In the genomic region with DNA sequence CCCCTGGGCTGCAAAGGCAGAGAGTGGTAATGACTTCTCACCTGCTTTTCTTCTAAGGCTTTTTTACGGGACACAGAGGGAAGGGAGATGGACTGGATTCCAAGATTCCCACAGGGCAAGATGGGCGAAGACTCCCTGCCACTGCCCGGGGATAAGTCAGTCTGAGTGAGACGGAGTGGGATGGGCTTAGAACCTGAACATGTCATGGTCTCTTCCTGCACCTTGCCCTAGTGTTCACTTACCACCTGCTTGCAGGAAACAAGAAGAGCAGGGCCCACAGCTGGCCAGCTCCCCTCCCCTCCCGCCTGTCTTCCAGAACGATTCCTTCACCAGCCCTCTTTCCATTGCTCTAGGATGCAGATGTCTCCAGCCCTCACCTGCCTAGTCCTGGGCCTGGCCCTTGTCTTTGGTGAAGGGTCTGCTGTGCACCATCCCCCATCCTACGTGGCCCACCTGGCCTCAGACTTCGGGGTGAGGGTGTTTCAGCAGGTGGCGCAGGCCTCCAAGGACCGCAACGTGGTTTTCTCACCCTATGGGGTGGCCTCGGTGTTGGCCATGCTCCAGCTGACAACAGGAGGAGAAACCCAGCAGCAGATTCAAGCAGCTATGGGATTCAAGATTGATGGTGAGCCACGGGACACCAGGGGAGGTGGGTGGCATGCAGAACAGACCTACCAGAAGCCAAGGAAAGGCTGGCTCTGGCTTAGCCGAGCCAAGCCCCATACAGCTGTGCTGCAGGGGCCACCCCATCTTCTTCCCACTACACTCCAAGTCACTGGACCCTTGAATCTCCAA, we compare ENCODE assay signal across 2 cellular contexts.
TF ChIP-seq lines count a peak whose summit lies in the region.

No MANE protein-coding gene starts in this region.

TF ChIP-seq in HEK293, 187 proteins besides CTCF, POLR2A, EP300 and RAD21:
- TF ChIP-seq, protein P1, sequence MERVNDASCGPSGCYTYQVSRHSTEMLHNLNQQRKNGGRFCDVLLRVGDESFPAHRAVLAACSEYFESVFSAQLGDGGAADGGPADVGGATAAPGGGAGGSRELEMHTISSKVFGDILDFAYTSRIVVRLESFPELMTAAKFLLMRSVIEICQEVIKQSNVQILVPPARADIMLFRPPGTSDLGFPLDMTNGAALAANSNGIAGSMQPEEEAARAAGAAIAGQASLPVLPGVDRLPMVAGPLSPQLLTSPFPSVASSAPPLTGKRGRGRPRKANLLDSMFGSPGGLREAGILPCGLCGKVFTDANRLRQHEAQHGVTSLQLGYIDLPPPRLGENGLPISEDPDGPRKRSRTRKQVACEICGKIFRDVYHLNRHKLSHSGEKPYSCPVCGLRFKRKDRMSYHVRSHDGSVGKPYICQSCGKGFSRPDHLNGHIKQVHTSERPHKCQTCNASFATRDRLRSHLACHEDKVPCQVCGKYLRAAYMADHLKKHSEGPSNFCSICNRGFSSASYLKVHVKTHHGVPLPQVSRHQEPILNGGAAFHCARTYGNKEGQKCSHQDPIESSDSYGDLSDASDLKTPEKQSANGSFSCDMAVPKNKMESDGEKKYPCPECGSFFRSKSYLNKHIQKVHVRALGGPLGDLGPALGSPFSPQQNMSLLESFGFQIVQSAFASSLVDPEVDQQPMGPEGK (tag by site-specific recombination; IDR thresholded peaks at IDR 0.05), result no peak
- TF ChIP-seq ZSCAN23 (tag by site-specific recombination; IDR thresholded peaks at IDR 0.05), result no peak
- peak; percentile 74 for TF ChIP-seq ZIC2 (tag by site-specific recombination; IDR thresholded peaks at IDR 0.05)
- TF ChIP-seq ZNF600 (tag by site-specific recombination; IDR thresholded peaks at IDR 0.05), result peak; percentile 43; the same call in 1 of the 2 replicates
- TF ChIP-seq FEZF1 (tag by site-specific recombination; IDR thresholded peaks at IDR 0.05), result no peak
TF ChIP-seq in HEK293: peak in this region for 2.

TF ChIP-seq in SK-N-SH, 30 proteins besides CTCF, POLR2A, EP300 and RAD21:
- TF ChIP-seq MEF2A (IDR thresholded peaks at IDR 0.05; ENCODE audit: borderline replicate concordance, low read depth) (no peak), SIN3A (IDR thresholded peaks at IDR 0.05; ENCODE audit: borderline replicate concordance, low read depth, low read length) (0 out of 2 replicates have a peak, but pooled peaks have one; percentile 45), CHD2 (IDR thresholded peaks at IDR 0.05; ENCODE audit: low read length, partially characterized antibody) (no peak), TCF12 (IDR thresholded peaks at IDR 0.05) (peak; percentile 21; the same call in 1 of the 2 replicates), POLR2AphosphoS5 (IDR thresholded peaks at IDR 0.05; ENCODE audit: low read depth, low read length) (peak; percentile 72), FOSL2 (IDR thresholded peaks at IDR 0.05; ENCODE audit: borderline replicate concordance, low read depth) (peak; percentile 2; the same call in 1 of the 2 replicates), ZBTB33 (IDR thresholded peaks at IDR 0.05; ENCODE audit: borderline replicate concordance, low read depth) (peak; percentile 11; the same call in 1 of the 2 replicates)
- TF ChIP-seq, protein P2, sequence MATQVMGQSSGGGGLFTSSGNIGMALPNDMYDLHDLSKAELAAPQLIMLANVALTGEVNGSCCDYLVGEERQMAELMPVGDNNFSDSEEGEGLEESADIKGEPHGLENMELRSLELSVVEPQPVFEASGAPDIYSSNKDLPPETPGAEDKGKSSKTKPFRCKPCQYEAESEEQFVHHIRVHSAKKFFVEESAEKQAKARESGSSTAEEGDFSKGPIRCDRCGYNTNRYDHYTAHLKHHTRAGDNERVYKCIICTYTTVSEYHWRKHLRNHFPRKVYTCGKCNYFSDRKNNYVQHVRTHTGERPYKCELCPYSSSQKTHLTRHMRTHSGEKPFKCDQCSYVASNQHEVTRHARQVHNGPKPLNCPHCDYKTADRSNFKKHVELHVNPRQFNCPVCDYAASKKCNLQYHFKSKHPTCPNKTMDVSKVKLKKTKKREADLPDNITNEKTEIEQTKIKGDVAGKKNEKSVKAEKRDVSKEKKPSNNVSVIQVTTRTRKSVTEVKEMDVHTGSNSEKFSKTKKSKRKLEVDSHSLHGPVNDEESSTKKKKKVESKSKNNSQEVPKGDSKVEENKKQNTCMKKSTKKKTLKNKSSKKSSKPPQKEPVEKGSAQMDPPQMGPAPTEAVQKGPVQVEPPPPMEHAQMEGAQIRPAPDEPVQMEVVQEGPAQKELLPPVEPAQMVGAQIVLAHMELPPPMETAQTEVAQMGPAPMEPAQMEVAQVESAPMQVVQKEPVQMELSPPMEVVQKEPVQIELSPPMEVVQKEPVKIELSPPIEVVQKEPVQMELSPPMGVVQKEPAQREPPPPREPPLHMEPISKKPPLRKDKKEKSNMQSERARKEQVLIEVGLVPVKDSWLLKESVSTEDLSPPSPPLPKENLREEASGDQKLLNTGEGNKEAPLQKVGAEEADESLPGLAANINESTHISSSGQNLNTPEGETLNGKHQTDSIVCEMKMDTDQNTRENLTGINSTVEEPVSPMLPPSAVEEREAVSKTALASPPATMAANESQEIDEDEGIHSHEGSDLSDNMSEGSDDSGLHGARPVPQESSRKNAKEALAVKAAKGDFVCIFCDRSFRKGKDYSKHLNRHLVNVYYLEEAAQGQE (IDR thresholded peaks at IDR 0.05; ENCODE audit: low read depth, low read length), result 0 out of 2 replicates have a peak, but pooled peaks have one; percentile 22
